ENCODE assay signal across 17 cellular contexts in genomic region chr1:228306275-228307217, GRCh38.
A peak's percentile ranks its signal among the peaks of the same experiment; 100 is the strongest.
DNase-seq lines count a peak whose midpoint lies in the region; ATAC-seq and TF ChIP-seq lines count a peak whose summit lies in the region.
"Had no signal": no experiment of that assay in that cellular context is flagged by ENCODE, and none has a peak within 500 bp of the region (broad histone marks: within the 10 kb centered on the region; RNA-seq: fewer than 3 reads in every experiment).

No MANE protein-coding gene starts in this region.

- no peak overlapping the region for H3K4me3 Mint-ChIP-seq in stimulated activated memory B cell treated with anti-CD40 and anti-IgM and Interleukin-4, amounts not matched to agents 10 μg/mL and 1 μg/mL and 100 μg/mL, for 72 hours
- H3K4me3 Mint-ChIP-seq: naive thymus-derived CD8-positive, alpha-beta T cell had no signal

- POLR2A ChIA-PET in Panc1 (lab: Charles Lee): interaction anchor here (0.5 kb wide), 1 partner anchor 24 kb away, joined by 5 read pairs; no protein-coding TSS in a partner anchor

- peaks cover 21% of the 10 kb centered on the region for H3K9me3 Mint-ChIP-seq in stimulated activated memory B cell treated with anti-CD40 and anti-IgM and Interleukin-4, amounts not matched to agents 10 μg/mL and 1 μg/mL and 100 μg/mL, for 72 hours

- H3K36me3 ChIP-seq in cardiac muscle cell (peaks cover 60% of the 10 kb centered on the region), left ventricle myocardium inferior (peaks cover 56% of the 10 kb centered on the region), Panc1 (ENCODE audit: control insufficient read depth, insufficient read depth, low read length) (no peaks in the 10 kb centered on the region), left lung (peaks cover 0 to 12% of the 10 kb centered on the region in 2 donors), upper lobe of right lung (no peaks in the 10 kb centered on the region), mucosa of descending colon (ENCODE audit: low read depth) (no peaks in the 10 kb centered on the region)
- H3K36me3 ChIP-seq: thoracic aorta had no signal

- BruUV-seq in Panc1 (replicated peaks; lab: Mats Ljungman, UMichigan): no TSS peak

- H3K4me3 ChIP-seq in cardiac muscle cell (no peak overlapping the region), left ventricle myocardium inferior (no peak overlapping the region), Panc1 (ENCODE audit: low read depth in 2 of 2, low read length in 2 of 2) (no peak overlapping the region), left lung (no peak overlapping the region), upper lobe of right lung (no peak overlapping the region), mucosa of descending colon (no peak overlapping the region)
- H3K4me3 ChIP-seq: thoracic aorta had no signal

- CTCF ChIA-PET in Panc1 (lab: Charles Lee): interaction anchor here (0.5 kb wide), 1 partner anchor 300 kb away, joined by 6 read pairs; the partner anchor contains the start of gene WNT3A

- ATAC-seq in Panc1: peak; percentile 47
- no peak for ATAC-seq in left lung
- ATAC-seq in upper lobe of right lung: no peak
- no peak for ATAC-seq in stimulated activated memory B cell treated with anti-CD40 and anti-IgM and Interleukin-4, amounts not matched to agents 10 μg/mL and 1 μg/mL and 100 μg/mL, for 72 hours
- ATAC-seq in mucosa of descending colon: no peak
- ATAC-seq: naive thymus-derived CD8-positive, alpha-beta T cell had no signal

- DNase-seq in cardiac muscle cell (ENCODE audit: low read depth in 1 of 2, low spot score in 1 of 2) (no peak), left ventricle myocardium inferior (no peak), Panc1 (ENCODE audit: low read depth, low spot score) (no peak), left lung (peak; percentile 25 to 72), upper lobe of right lung (peak; percentile 55), kidney tubule cell (ENCODE audit: low spot score) (no peak), mucosa of descending colon (no peak)
- DNase-seq: foreskin fibroblast, mammary epithelial cell, NCI-H1105 treated with DMSO at 0.1 percent for 48 hours, NCI-H526 treated with DMSO at 0.1 percent for 48 hours, SW 1271 had no signal

- peak overlapping the region; percentile 6 for H3K27ac ChIP-seq in cardiac muscle cell
- no peak overlapping the region for H3K27ac ChIP-seq in left ventricle myocardium inferior (replicated peaks)
- H3K27ac ChIP-seq in Panc1 (ENCODE audit: low read length): no peak overlapping the region
- H3K27ac ChIP-seq in left lung: no peak overlapping the region
- no peak overlapping the region for H3K27ac ChIP-seq in upper lobe of right lung
- H3K27ac ChIP-seq: KMS-11, thoracic aorta had no signal

- H3K27me3 ChIP-seq in cardiac muscle cell: no peaks in the 10 kb centered on the region
- no peaks in the 10 kb centered on the region for H3K27me3 ChIP-seq in left ventricle myocardium inferior (ENCODE audit: low read depth)
- H3K27me3 ChIP-seq in Panc1 (ENCODE audit: control insufficient read depth, insufficient read depth, low read length): no peaks in the 10 kb centered on the region
- no peaks in the 10 kb centered on the region for H3K27me3 ChIP-seq in left lung
- H3K27me3 ChIP-seq in upper lobe of right lung: no peaks in the 10 kb centered on the region

- no peaks in the 10 kb centered on the region for H3K27me3 Mint-ChIP-seq in stimulated activated memory B cell treated with anti-CD40 and anti-IgM and Interleukin-4, amounts not matched to agents 10 μg/mL and 1 μg/mL and 100 μg/mL, for 72 hours
- H3K27me3 Mint-ChIP-seq: naive thymus-derived CD8-positive, alpha-beta T cell had no signal

- intact Hi-C loops in left ventricle myocardium inferior (cut with micrococcal nuclease): no loop called here
- intact Hi-C loops in Panc1 (cut with micrococcal nuclease; ENCODE audit: unreplicated experiment): no loop called here
- intact Hi-C loops in left lung (cut with DNase I): no loop called here
- intact Hi-C loops in upper lobe of right lung (cut with DNase I): no loop called here
- intact Hi-C loops in mucosa of descending colon (cut with DNase I, micrococcal nuclease): no loop called here

- no peak for TF ChIP-seq CTCF in cardiac muscle cell (IDR thresholded peaks at IDR 0.05; ENCODE audit: low read depth, low read length)
- no peak for TF ChIP-seq CTCF in left ventricle myocardium inferior (IDR thresholded peaks at IDR 0.05; ENCODE audit: borderline replicate concordance)
- TF ChIP-seq CTCF in Panc1 (IDR thresholded peaks at IDR 0.05): no peak
- no peak for TF ChIP-seq CTCF in left lung (IDR thresholded peaks at IDR 0.05)
- TF ChIP-seq CTCF in upper lobe of right lung (IDR thresholded peaks at IDR 0.05): no peak
- no peak for TF ChIP-seq CTCF in mucosa of descending colon (IDR thresholded peaks at IDR 0.05)

- no peaks in the 10 kb centered on the region for H3K4me1 Mint-ChIP-seq in stimulated activated memory B cell treated with anti-CD40 and anti-IgM and Interleukin-4, amounts not matched to agents 10 μg/mL and 1 μg/mL and 100 μg/mL, for 72 hours
- H3K4me1 Mint-ChIP-seq: naive thymus-derived CD8-positive, alpha-beta T cell had no signal

- H3K9me3 ChIP-seq in cardiac muscle cell (ENCODE audit: low read depth) (no peaks in the 10 kb centered on the region), left ventricle myocardium inferior (replicated peaks) (peaks cover 21% of the 10 kb centered on the region), Panc1 (ENCODE audit: control insufficient read depth, insufficient read depth, low read depth, low read length) (peaks cover 8% of the 10 kb centered on the region; the same call in 1 of the 2 replicates), left lung (peaks cover 0 to 27% of the 10 kb centered on the region in 2 donors), upper lobe of right lung (peaks cover 11% of the 10 kb centered on the region), mucosa of descending colon (peaks cover 18% of the 10 kb centered on the region)

- H3K4me1 ChIP-seq in cardiac muscle cell (ENCODE audit: low read depth) (no peaks in the 10 kb centered on the region), left ventricle myocardium inferior (no peaks in the 10 kb centered on the region), Panc1 (ENCODE audit: control insufficient read depth, insufficient read depth, low read length) (no peaks in the 10 kb centered on the region), left lung (no peaks in the 10 kb centered on the region), upper lobe of right lung (no peaks in the 10 kb centered on the region), mucosa of descending colon (ENCODE audit: low read depth) (no peaks in the 10 kb centered on the region)
- H3K4me1 ChIP-seq: Caco-2 had no signal

- peaks cover 30% of the 10 kb centered on the region for H3K36me3 Mint-ChIP-seq in stimulated activated memory B cell treated with anti-CD40 and anti-IgM and Interleukin-4, amounts not matched to agents 10 μg/mL and 1 μg/mL and 100 μg/mL, for 72 hours

- in situ Hi-C loops in Panc1 (cut with HindIII; ENCODE audit: low pct_unique_long_range_greater_than_20kb, low sequenced_read_pairs): no loop called here

- no peak overlapping the region for H3K27ac Mint-ChIP-seq in stimulated activated memory B cell treated with anti-CD40 and anti-IgM and Interleukin-4, amounts not matched to agents 10 μg/mL and 1 μg/mL and 100 μg/mL, for 72 hours

Comparison
In these comparisons a context has a peak if more than half of its experiments do, and no peak if none do; other contexts are left out.
1. DNase-seq: peak in left lung (2 of 2) and upper lobe of right lung (single experiment); none in cardiac muscle cell (0 of 2), left ventricle myocardium inferior (single experiment), Panc1 (single experiment), kidney tubule cell (single experiment) and mucosa of descending colon (0 of 3).